In genomic region chr2:21006423-21007128, GRCh38 we compare ENCODE assay signal across 24 cellular contexts. TPM values are rescaled to one million over a fixed set of nuclear protein-coding genes. Genes with fewer than 3 reads are reported as not detected.
"Had no signal": no experiment of that assay in that cellular context is flagged by ENCODE, and none has a peak within 500 bp of the region (broad histone marks: within the 10 kb centered on the region; RNA-seq: fewer than 3 reads in every experiment).

No MANE protein-coding gene starts in this region.

- H3K36me3 ChIP-seq: SJSA1 had no signal

- H3K27me3 ChIP-seq: SJSA1 had no signal

- H3K27ac ChIP-seq: SJSA1, SK-N-MC had no signal

- DNase-seq: KBM-7, MV-4-11, NCI-H1048, NCI-H1105, NCI-H1417, NCI-H1436 treated with DMSO at 0.1 percent for 48 hours, NCI-H1694, NCI-H187 treated with DMSO at 0.1 percent for 48 hours, NCI-H2081, NCI-H2107, NCI-H2227 treated with DMSO at 0.1 percent for 48 hours, NCI-H446, NCI-H510A, NCI-H524 treated with DMSO at 0.1 percent for 48 hours, NCI-H69, NCI-H774, Right ventricle myocardium superior, RPMI8226, SIG-M5 had no signal

- H3K4me3 ChIP-seq: SJSA1, SK-N-MC had no signal

- FAIRE-seq: RCC 7860 had no signal

- H3K9me3 ChIP-seq: SJSA1 had no signal

- H3K4me1 ChIP-seq: SJSA1 had no signal

RNA-seq across cellular contexts. Expression of gene APOB, which starts 37.3 kb away (rescaled TPM):
- total RNA-seq: LHCN-M2, MCF 10A, SJSA1 had no signal
